ENCODE assay signal across 5 cellular contexts in the genomic region with DNA sequence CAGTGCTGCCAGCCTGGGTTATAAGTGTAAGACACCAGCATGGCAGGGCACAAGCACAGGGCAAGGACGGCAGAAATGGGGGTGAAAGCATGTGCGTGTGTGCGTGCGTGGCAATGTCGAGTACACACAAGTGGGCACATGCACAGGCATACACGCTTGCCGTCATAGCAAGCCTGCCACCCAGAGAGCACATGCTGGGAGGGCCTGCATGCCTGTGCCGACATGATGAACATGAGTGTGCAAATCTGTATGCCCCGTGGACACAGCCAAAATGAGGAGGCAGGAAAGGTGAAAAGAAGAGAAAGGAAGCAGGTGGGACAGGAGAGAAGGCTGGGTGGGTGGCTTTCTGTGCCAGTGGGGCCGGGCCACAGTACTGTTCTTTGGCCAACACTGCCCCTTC.
"Had no signal": no experiment of that assay in that cellular context is flagged by ENCODE, and none has a peak within 500 bp of the region (broad histone marks: within the 10 kb centered on the region; RNA-seq: fewer than 3 reads in every experiment).

No MANE protein-coding gene starts in this region.

- H3K36me3 ChIP-seq: right atrium auricular region, upper lobe of right lung had no signal

- FAIRE-seq: kidney, small intestine had no signal

- H3K9me3 ChIP-seq: gastroesophageal sphincter, right atrium auricular region, upper lobe of right lung had no signal

- H3K4me1 ChIP-seq: upper lobe of right lung had no signal

- H3K27ac ChIP-seq: gastroesophageal sphincter, right atrium auricular region, upper lobe of right lung had no signal

- H3K27me3 ChIP-seq: right atrium auricular region, upper lobe of right lung had no signal

- H3K4me3 ChIP-seq: gastroesophageal sphincter, right atrium auricular region, upper lobe of right lung had no signal
